In genomic region chr19:934865-935422, GRCh38 we compare ENCODE assay signal across 10 cellular contexts. TPM values are rescaled to one million over a fixed set of nuclear protein-coding genes. Genes with fewer than 3 reads are reported as not detected.
DNase-seq lines count a peak whose midpoint lies in the region; ATAC-seq and TF ChIP-seq lines count a peak whose summit lies in the region.
"Had no signal": no experiment of that assay in that cellular context is flagged by ENCODE, and none has a peak within 500 bp of the region (broad histone marks: within the 10 kb centered on the region; RNA-seq: fewer than 3 reads in every experiment).

No MANE protein-coding gene starts in this region.

- H3K27me3 ChIP-seq in layer of hippocampus (ENCODE audit: control insufficient read depth, insufficient read depth, low read length) (no peaks in the 10 kb centered on the region), stomach (peaks cover 0 to 4% (median 0%) of the 10 kb centered on the region in 3 donors)

- H3K27me3 Mint-ChIP-seq in HFFc6 (ENCODE audit: insufficient read depth) = peaks cover 2% of the 10 kb centered on the region

- H3K4me3 Mint-ChIP-seq in HFFc6 = no peak overlapping the region
- H3K4me3 Mint-ChIP-seq in stimulated activated effector memory CD8-positive, alpha-beta T cell treated with anti-CD3 and anti-CD28 coated beads, Interleukin-12 subunit alpha, Interleukin-12 subunit beta, amount 100 ng/mL, for 72 hours = no peak overlapping the region

- H3K36me3 ChIP-seq in stomach = peaks cover 0 to 7% (median 6%) of the 10 kb centered on the region in 4 donors

- in situ Hi-C loops in astrocyte of the spinal cord (cut with HindIII; ENCODE audit: low sequenced_read_pairs) = no loop called here

- H3K4me1 ChIP-seq in stomach = peaks cover 31 to 51% (median 48%) of the 10 kb centered on the region in 4 donors

- H3K4me1 Mint-ChIP-seq in HFFc6 (ENCODE audit: low read depth) = peaks cover 22% of the 10 kb centered on the region
- peaks cover 35% of the 10 kb centered on the region for H3K4me1 Mint-ChIP-seq in stimulated activated effector memory CD8-positive, alpha-beta T cell treated with anti-CD3 and anti-CD28 coated beads, Interleukin-12 subunit alpha, Interleukin-12 subunit beta, amount 100 ng/mL, for 72 hours

- TF ChIP-seq CTCF in HFFc6 (IDR thresholded peaks at IDR 0.05) (no peak), astrocyte of the spinal cord (IDR thresholded peaks at IDR 0.05; ENCODE audit: low read depth, low read length) (no peak), stomach (IDR thresholded peaks at IDR 0.05) (peak in 1 of 7 experiments; percentile 7)

- peaks cover 24% of the 10 kb centered on the region for H3K36me3 Mint-ChIP-seq in HFFc6 (ENCODE audit: low read depth)
- H3K36me3 Mint-ChIP-seq in stimulated activated effector memory CD8-positive, alpha-beta T cell treated with anti-CD3 and anti-CD28 coated beads, Interleukin-12 subunit alpha, Interleukin-12 subunit beta, amount 100 ng/mL, for 72 hours = peaks cover 33% of the 10 kb centered on the region

- H3K9me3 Mint-ChIP-seq in HFFc6 = no peaks in the 10 kb centered on the region
- H3K9me3 Mint-ChIP-seq in stimulated activated effector memory CD8-positive, alpha-beta T cell treated with anti-CD3 and anti-CD28 coated beads, Interleukin-12 subunit alpha, Interleukin-12 subunit beta, amount 100 ng/mL, for 72 hours = no peaks in the 10 kb centered on the region

- H3K27ac Mint-ChIP-seq in HFFc6 = peak overlapping the region; percentile 36; the same call in 1 of the 2 replicates
- H3K27ac Mint-ChIP-seq in stimulated activated effector memory CD8-positive, alpha-beta T cell treated with anti-CD3 and anti-CD28 coated beads, Interleukin-12 subunit alpha, Interleukin-12 subunit beta, amount 100 ng/mL, for 72 hours = no peak overlapping the region

- H3K4me3 ChIP-seq in astrocyte of the spinal cord (ENCODE audit: low read depth, low read length) (no peak overlapping the region), stomach (peak overlapping the region in 1 of 4 donors; percentile 2)

- ATAC-seq in GM18870 (IDR thresholded peaks at IDR 0.05; ENCODE audit: unreplicated experiment) (no peak), HG03520 (IDR thresholded peaks at IDR 0.05; ENCODE audit: unreplicated experiment) (no peak)
- no peak for ATAC-seq in stimulated activated effector memory CD8-positive, alpha-beta T cell treated with anti-CD3 and anti-CD28 coated beads, Interleukin-12 subunit alpha, Interleukin-12 subunit beta, amount 100 ng/mL, for 72 hours

- H3K9me3 ChIP-seq in stomach = no peaks in the 10 kb centered on the region

- no peak for DNase-seq in HFFc6
- DNase-seq in astrocyte of the spinal cord (ENCODE audit: low read depth, low spot score) = peak; percentile 70
- DNase-seq in stomach = peak; percentile 97
- no peak for DNase-seq in SIG-M5 (lab: John Stamatoyannopoulos, UW)
- DNase-seq in stimulated activated effector memory CD8-positive, alpha-beta T cell treated with anti-CD3 and anti-CD28 coated beads, Interleukin-12 subunit alpha, Interleukin-12 subunit beta, amount 100 ng/mL, for 72 hours (ENCODE audit: low spot score in 2 of 2) = no peak

- no peak for TF ChIP-seq EP300 in stomach (IDR thresholded peaks at IDR 0.05)

- no peak for TF ChIP-seq POLR2A in stomach (IDR thresholded peaks at IDR 0.05)

- intact Hi-C loops in stomach (cut with DNase I; ENCODE audit: low total_unique reads) = no loop called here

- WGBS in stomach, 5 donors = 0 to 13% (median 10%) methylated on average over 8 to 29 of the region's 29 CpGs

- peak overlapping the region; percentile 38 for H3K27ac ChIP-seq in layer of hippocampus (ENCODE audit: low read depth, low read length)
- H3K27ac ChIP-seq in stomach = peak overlapping the region; percentile 49 to 85 (median 69)

RNA-seq across cellular contexts. Expression of gene ARID3A, which starts 9.1 kb away (rescaled TPM):
- 10 to 100 TPM; 35.1 to 44.2 (median 38.4) TPM for total RNA-seq in HFFc6 (2021; fragmentation: NEBNext Ultra II Directional; extraction: Animal tissue kit (Norgen Biotek cat#: 25700))
- total RNA-seq in stomach = 10 to 100 TPM in 2 of 5 donors, 1 to 10 TPM in 2, not detected in 1; 1.8 to 23.5 (median 8.6) TPM
- 1 to 10 TPM; 1.1 to 4.3 (median 2.1) TPM for polyA plus RNA-seq in stomach

RNA-seq across cellular contexts. Expression of gene KISS1R, which starts 17.8 kb away (rescaled TPM):
- not detected for total RNA-seq in HFFc6 (2021; fragmentation: NEBNext Ultra II Directional; extraction: Animal tissue kit (Norgen Biotek cat#: 25700))
- not detected for total RNA-seq in stomach
- polyA plus RNA-seq in stomach = not detected
- total RNA-seq: SK-MEL-5 had no signal

RNA-seq across cellular contexts. Expression of gene R3HDM4, which starts 21.9 kb away (rescaled TPM):
- 10 to 100 TPM; 41.9 to 53.4 (median 45.9) TPM for total RNA-seq in HFFc6 (2021; fragmentation: NEBNext Ultra II Directional; extraction: Animal tissue kit (Norgen Biotek cat#: 25700))
- total RNA-seq in stomach = 10 to 100 TPM in 3 of 5 donors, 1 to 10 TPM in 2; 5.8 to 62.0 (median 29.7) TPM
- polyA plus RNA-seq in stomach = 10 to 100 TPM; 47.1 to 63.8 (median 60.0) TPM

RNA-seq across cellular contexts. Expression of gene RNU6-9, which starts 41.7 kb away (rescaled TPM):
- not detected for total RNA-seq in HFFc6 (2021; fragmentation: NEBNext Ultra II Directional; extraction: Animal tissue kit (Norgen Biotek cat#: 25700))
- not detected for total RNA-seq in stomach
- not detected for polyA plus RNA-seq in stomach
- total RNA-seq: epithelial cell of proximal tubule, SK-MEL-5 had no signal

RNA-seq across cellular contexts. Expression of gene MED16, which starts 42.0 kb away (rescaled TPM):
- 10 to 100 TPM; 58.1 to 91.0 (median 70.9) TPM for total RNA-seq in HFFc6 (2021; fragmentation: NEBNext Ultra II Directional; extraction: Animal tissue kit (Norgen Biotek cat#: 25700))
- 100 to 1,000 TPM in 2 of 5 donors, 10 to 100 TPM in 3; 16.7 to 126 (median 82.1) TPM for total RNA-seq in stomach
- polyA plus RNA-seq in stomach = 10 to 100 TPM; 49.0 to 74.0 (median 54.7) TPM

Comparison
In these comparisons a context has a peak if more than half of its experiments do, and no peak if none do; other contexts are left out.
1. DNase-seq: peak in astrocyte of the spinal cord (single experiment) and stomach (single experiment); none in HFFc6 (single experiment), SIG-M5 (single experiment) and stimulated activated effector memory CD8-positive, alpha-beta T cell treated with anti-CD3 and anti-CD28 coated beads, Interleukin-12 subunit alpha, Interleukin-12 subunit beta, amount 100 ng/mL, for 72 hours (0 of 2).